Comparison of ENCODE assay signal across 9 cellular contexts in genomic region chr4:1202526-1203378, GRCh38.
DNase-seq lines count a peak whose midpoint lies in the region; ATAC-seq and TF ChIP-seq lines count a peak whose summit lies in the region.
"Had no signal": no experiment of that assay in that cellular context is flagged by ENCODE, and none has a peak within 500 bp of the region (broad histone marks: within the 10 kb centered on the region; RNA-seq: fewer than 3 reads in every experiment).

No MANE protein-coding gene starts in this region.

- peaks cover 2% of the 10 kb centered on the region for H3K9me3 Mint-ChIP-seq in stimulated activated memory B cell treated with anti-CD40 and anti-IgM and Interleukin-4, amounts not matched to agents 10 μg/mL and 1 μg/mL and 100 μg/mL, for 72 hours

- H3K27me3 Mint-ChIP-seq in stimulated activated memory B cell treated with anti-CD40 and anti-IgM and Interleukin-4, amounts not matched to agents 10 μg/mL and 1 μg/mL and 100 μg/mL, for 72 hours = no peaks in the 10 kb centered on the region

- no peak for DNase-seq in HL-60 (ENCODE audit: low read depth in 1 of 2, low spot score in 1 of 2)
- peak; percentile 52 for DNase-seq in activated CD8-positive, alpha-beta memory T cell treated with anti-CD3 and anti-CD28 coated beads, Interleukin-2, amount 50 U/mL, for 48 hours
- DNase-seq in iPS-NIHi11 (ENCODE audit: low spot score) = peak; percentile 12
- no peak for DNase-seq in GM20000 (ENCODE audit: low spot score)
- no peak for DNase-seq in T-helper 9 cell
- DNase-seq in ecto neural progenitor cell (ENCODE audit: low spot score) = no peak
- DNase-seq: NCI-H510A had no signal

- no peak for ATAC-seq in stimulated activated memory B cell treated with anti-CD40 and anti-IgM and Interleukin-4, amounts not matched to agents 10 μg/mL and 1 μg/mL and 100 μg/mL, for 72 hours

- H3K27ac ChIP-seq in HL-60 (replicated peaks) = peak overlapping the region; percentile 93
- H3K27ac ChIP-seq: tibial artery had no signal

- H3K27me3 ChIP-seq in HL-60 (ENCODE audit: insufficient read depth, poor library complexity, severe bottlenecking) = no peaks in the 10 kb centered on the region
- H3K27me3 ChIP-seq: tibial artery had no signal

- no peak for TF ChIP-seq CTCF in HL-60 (IDR thresholded peaks at IDR 0.05; ENCODE audit: insufficient read depth, low read length)
- no peak for TF ChIP-seq CTCF in GM20000 (IDR thresholded peaks at IDR 0.05; ENCODE audit: extremely low read depth, missing control alignments)

- H3K27ac Mint-ChIP-seq in stimulated activated memory B cell treated with anti-CD40 and anti-IgM and Interleukin-4, amounts not matched to agents 10 μg/mL and 1 μg/mL and 100 μg/mL, for 72 hours = peak overlapping the region; percentile 78

- no peak overlapping the region for H3K4me3 ChIP-seq in HL-60 (replicated peaks; ENCODE audit: insufficient read depth, low read length)
- H3K4me3 ChIP-seq: tibial artery had no signal

- H3K4me1 Mint-ChIP-seq in stimulated activated memory B cell treated with anti-CD40 and anti-IgM and Interleukin-4, amounts not matched to agents 10 μg/mL and 1 μg/mL and 100 μg/mL, for 72 hours = peaks cover 45% of the 10 kb centered on the region

- peak overlapping the region; percentile 29 for H3K4me3 Mint-ChIP-seq in stimulated activated memory B cell treated with anti-CD40 and anti-IgM and Interleukin-4, amounts not matched to agents 10 μg/mL and 1 μg/mL and 100 μg/mL, for 72 hours

- H3K36me3 Mint-ChIP-seq in stimulated activated memory B cell treated with anti-CD40 and anti-IgM and Interleukin-4, amounts not matched to agents 10 μg/mL and 1 μg/mL and 100 μg/mL, for 72 hours = peaks cover 19% of the 10 kb centered on the region

Comparison
In these comparisons a context has a peak if more than half of its experiments do, and no peak if none do; other contexts are left out.
1. DNase-seq: peak in activated CD8-positive, alpha-beta memory T cell treated with anti-CD3 and anti-CD28 coated beads, Interleukin-2, amount 50 U/mL, for 48 hours (single experiment) and iPS-NIHi11 (single experiment); none in HL-60 (0 of 2), GM20000 (single experiment), T-helper 9 cell (single experiment) and ecto neural progenitor cell (single experiment).